In the genomic region with DNA sequence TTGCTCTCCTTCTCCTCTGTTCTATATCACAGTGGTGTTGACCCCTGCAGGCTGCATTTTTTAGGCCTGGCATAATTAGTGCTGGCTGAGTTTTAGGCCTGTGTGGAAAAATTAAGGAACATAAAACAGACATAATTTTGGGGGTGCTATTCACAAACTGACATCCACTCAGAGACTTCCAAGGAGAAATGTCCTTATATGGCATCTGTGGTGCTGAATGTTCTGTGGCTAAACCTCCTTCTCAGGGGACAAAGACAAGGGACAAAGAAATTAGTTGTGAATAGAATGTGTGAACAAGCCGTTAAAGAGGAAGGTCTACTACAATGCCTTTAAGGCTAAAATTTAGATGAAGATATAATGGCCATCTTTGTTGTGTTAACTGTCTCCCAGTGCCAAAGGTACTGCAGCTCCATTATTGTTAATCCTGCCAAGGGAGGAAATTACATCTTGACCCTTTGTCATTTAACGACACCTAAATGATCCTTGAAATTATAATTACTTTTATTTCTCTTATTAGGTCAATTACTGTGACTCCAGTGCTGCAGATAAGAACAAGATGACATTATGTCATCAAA, we compare ENCODE assay signal across 27 cellular contexts.
"Had no signal": no experiment of that assay in that cellular context is flagged by ENCODE, and none has a peak within 500 bp of the region (broad histone marks: within the 10 kb centered on the region; RNA-seq: fewer than 3 reads in every experiment).

No MANE protein-coding gene starts in this region.

- H3K27me3 Mint-ChIP-seq: activated B cell treated with CpG ODN at 0.5 μM for 24 hours; activated CD4-positive, alpha-beta memory T cell treated with anti-CD3 and anti-CD28 coated beads, Interleukin-2, amount 10 ng/mL, durations not matched to agents 7 days and 5 days; activated CD4-positive, alpha-beta T cell treated with anti-CD3 and anti-CD28 coated beads, Interleukin-2, amount 10 ng/mL, durations not matched to agents 7 days and 5 days; activated naive CD4-positive, alpha-beta T cell treated with anti-CD3 and anti-CD28 coated beads, Interleukin-2, amount 10 ng/mL, durations not matched to agents 7 days and 5 days; activated naive CD8-positive, alpha-beta T cell treated with anti-CD3 and anti-CD28 coated beads for 36 hours had no signal

- H3K36me3 Mint-ChIP-seq: activated naive CD4-positive, alpha-beta T cell treated with anti-CD3 and anti-CD28 coated beads, Interleukin-2, amount 10 ng/mL, durations not matched to agents 7 days and 5 days; activated naive CD8-positive, alpha-beta T cell treated with anti-CD3 and anti-CD28 coated beads for 36 hours had no signal

- H3K4me3 ChIP-seq: cardiac muscle cell, K562, SJSA1 had no signal

- H3K27ac ChIP-seq: brain microvascular endothelial cell, cardiac muscle cell, SJSA1 had no signal

- DNase-seq: activated B cell treated with CpG ODN at 0.5 μM for 24 hours; activated CD4-positive, alpha-beta memory T cell treated with anti-CD3 and anti-CD28 coated beads, Interleukin-2, amount 10 ng/mL, durations not matched to agents 7 days and 5 days; activated CD4-positive, alpha-beta T cell treated with anti-CD3 and anti-CD28 coated beads for 1 hour; activated CD4-positive, alpha-beta T cell treated with anti-CD3 and anti-CD28 coated beads, Interleukin-2, amount 10 ng/mL, durations not matched to agents 7 days and 5 days; activated gamma-delta T cell treated with Interleukin-2 at 50 U/mL for 16 hours; activated naive CD4-positive, alpha-beta T cell treated with anti-CD3 and anti-CD28 coated beads, Interleukin-2, amount 10 ng/mL, durations not matched to agents 7 days and 5 days; activated naive CD8-positive, alpha-beta T cell treated with anti-CD3 and anti-CD28 coated beads for 36 hours; activated T-cell treated with anti-CD3 and anti-CD28 coated beads for 4 hours; activated T-cell treated with anti-CD3 and anti-CD28 coated beads, Interleukin-2, amount 50 U/mL, for 72 hours; brain microvascular endothelial cell; Karpas-422; NCI-H1436; NCI-H187 treated with DMSO at 0.1 percent for 48 hours; NCI-H2171; NCI-H2227 treated with DMSO at 0.1 percent for 48 hours; NCI-H446 treated with DMSO at 0.1 percent for 48 hours; NCI-H524 treated with DMSO at 0.1 percent for 48 hours; NCI-H82; PC-3; SHP77; SW 1271 had no signal

- H3K4me3 Mint-ChIP-seq: activated B cell treated with CpG ODN at 0.5 μM for 24 hours; activated CD4-positive, alpha-beta memory T cell treated with anti-CD3 and anti-CD28 coated beads, Interleukin-2, amount 10 ng/mL, durations not matched to agents 7 days and 5 days; activated CD4-positive, alpha-beta T cell treated with anti-CD3 and anti-CD28 coated beads, Interleukin-2, amount 10 ng/mL, durations not matched to agents 7 days and 5 days; activated naive CD4-positive, alpha-beta T cell treated with anti-CD3 and anti-CD28 coated beads, Interleukin-2, amount 10 ng/mL, durations not matched to agents 7 days and 5 days; activated naive CD8-positive, alpha-beta T cell treated with anti-CD3 and anti-CD28 coated beads for 36 hours; activated T-cell treated with anti-CD3 and anti-CD28 coated beads, Interleukin-2, amount 50 U/mL, for 72 hours; T-helper 2 cell treated with Interferon-gamma antibody and Interleukin-4, amounts not matched to agents 5 μg/mL and 100 μg/mL, for 36 hours had no signal

- H3K27me3 ChIP-seq: brain microvascular endothelial cell, cardiac muscle cell, SJSA1 had no signal

- H3K4me1 Mint-ChIP-seq: activated B cell treated with CpG ODN at 0.5 μM for 24 hours; activated CD4-positive, alpha-beta memory T cell treated with anti-CD3 and anti-CD28 coated beads, Interleukin-2, amount 10 ng/mL, durations not matched to agents 7 days and 5 days; activated CD4-positive, alpha-beta T cell treated with anti-CD3 and anti-CD28 coated beads, Interleukin-2, amount 10 ng/mL, durations not matched to agents 7 days and 5 days; activated naive CD4-positive, alpha-beta T cell treated with anti-CD3 and anti-CD28 coated beads, Interleukin-2, amount 10 ng/mL, durations not matched to agents 7 days and 5 days; activated naive CD8-positive, alpha-beta T cell treated with anti-CD3 and anti-CD28 coated beads for 36 hours had no signal

- H3K36me3 ChIP-seq: brain microvascular endothelial cell, cardiac muscle cell, SJSA1 had no signal

- H3K4me1 ChIP-seq: SJSA1 had no signal

- ATAC-seq: activated T-cell treated with anti-CD3 and anti-CD28 coated beads, Interleukin-2, amount 50 U/mL, for 72 hours; K562; PC-3; SK-N-SH treated with all-trans-retinoic acid at 6 μM for 48 hours had no signal

- H3K27ac Mint-ChIP-seq: activated B cell treated with CpG ODN at 0.5 μM for 24 hours; activated CD4-positive, alpha-beta memory T cell treated with anti-CD3 and anti-CD28 coated beads, Interleukin-2, amount 10 ng/mL, durations not matched to agents 7 days and 5 days; activated CD4-positive, alpha-beta T cell treated with anti-CD3 and anti-CD28 coated beads, Interleukin-2, amount 10 ng/mL, durations not matched to agents 7 days and 5 days; activated naive CD4-positive, alpha-beta T cell treated with anti-CD3 and anti-CD28 coated beads, Interleukin-2, amount 10 ng/mL, durations not matched to agents 7 days and 5 days; activated naive CD8-positive, alpha-beta T cell treated with anti-CD3 and anti-CD28 coated beads for 36 hours; activated T-cell treated with anti-CD3 and anti-CD28 coated beads, Interleukin-2, amount 50 U/mL, for 72 hours; activated T-helper 2 cell treated with anti-CD3 and anti-CD28 coated beads, Interferon-gamma antibody, Interleukin-2, Interleukin-4, amounts not matched to agents 10 μg/mL and 5 μg/mL and 100 μg/mL, durations not matched to agents 14 hours and 24 hours and 36 hours; T-helper 2 cell treated with Interferon-gamma antibody and Interleukin-4, amounts not matched to agents 5 μg/mL and 100 μg/mL, for 36 hours had no signal
